8 cellular contexts compared by ENCODE assay signal in the genomic region with DNA sequence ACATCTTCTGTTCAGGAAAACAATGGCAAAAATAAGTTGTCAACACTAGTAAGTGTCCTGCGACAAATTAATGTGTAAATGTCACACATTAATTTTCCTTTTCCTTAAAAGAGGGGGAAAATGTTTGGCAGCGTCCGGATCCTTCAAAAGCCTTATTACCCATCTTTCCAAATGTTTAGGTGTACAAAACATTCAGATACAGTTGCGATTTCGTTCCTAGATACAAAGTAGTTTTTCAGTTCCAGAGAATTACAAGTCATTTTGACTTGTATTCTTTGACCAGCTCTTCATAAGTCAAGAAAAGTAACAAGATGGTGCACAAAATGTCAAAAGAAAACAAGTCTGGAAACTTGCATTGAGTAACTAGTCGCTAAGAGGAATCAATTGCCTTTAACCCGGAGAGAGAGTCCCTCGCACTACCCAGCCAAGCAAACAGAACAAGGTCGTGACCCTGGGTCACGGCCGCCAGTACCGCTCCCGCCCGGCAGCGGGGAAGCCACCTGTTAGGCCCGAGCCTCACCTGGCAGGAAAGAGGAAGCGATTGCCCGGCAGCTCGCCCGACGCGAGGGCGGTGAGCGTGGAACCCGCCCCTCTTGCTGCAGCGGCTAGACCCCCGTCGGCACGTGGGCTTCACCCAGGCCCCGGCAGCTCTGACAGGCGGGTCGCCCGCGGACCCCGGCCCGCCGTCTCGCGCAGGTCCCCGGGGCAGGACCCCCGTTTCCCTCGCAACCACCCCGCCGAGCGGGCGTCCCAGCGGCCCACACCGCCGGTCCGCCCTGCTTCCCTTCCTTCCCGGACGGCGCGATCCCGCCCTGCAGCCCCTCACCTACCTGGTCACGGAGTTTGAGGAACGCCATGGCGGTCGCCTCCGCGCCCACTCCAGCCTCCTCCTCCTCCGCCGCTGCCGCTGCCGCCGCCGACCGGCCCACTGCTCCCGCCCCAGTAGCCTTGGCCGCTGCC.
DNase-seq lines count a peak whose midpoint lies in the region; ATAC-seq and TF ChIP-seq lines count a peak whose summit lies in the region.

No MANE protein-coding gene starts in this region.

- ATAC-seq in HG03280 (IDR thresholded peaks at IDR 0.05; ENCODE audit: unreplicated experiment) (peak; percentile 75), left cardiac atrium (peak; percentile 10 to 29)

- no peaks in the 10 kb centered on the region for H3K36me3 ChIP-seq in rectal smooth muscle tissue (ENCODE audit: control insufficient read depth, insufficient read depth, low read length)

- H3K27me3 ChIP-seq in rectal smooth muscle tissue (ENCODE audit: control insufficient read depth, insufficient read depth, low read length): no peaks in the 10 kb centered on the region

- intact Hi-C loops in left cardiac atrium (cut with DNase I): loop anchor here in 1 of 2 donors (5.0 kb wide), 1 partner anchor 398 kb away; no protein-coding TSS in a partner anchor

- peak overlapping the region; percentile 82 for H3K4me3 ChIP-seq in rectal smooth muscle tissue (ENCODE audit: low read length)

- no peak overlapping the region for H3K27ac ChIP-seq in rectal smooth muscle tissue (ENCODE audit: low read depth, low read length)

- peak; percentile 13 for TF ChIP-seq POLR2A in GM19099 (IDR thresholded peaks at IDR 0.05; ENCODE audit: extremely low read depth, insufficient read length, low read depth)

- H3K9ac ChIP-seq in rectal smooth muscle tissue (ENCODE audit: low read length): peak overlapping the region; percentile 73

- no peaks in the 10 kb centered on the region for H3K4me1 ChIP-seq in rectal smooth muscle tissue (ENCODE audit: control insufficient read depth, insufficient read depth, low read length)

- DNase-seq in CD1c-positive myeloid dendritic cell (ENCODE audit: extremely low spot score): peak; percentile 40
- peak; percentile 46 for DNase-seq in RKO (ENCODE audit: low spot score)
- DNase-seq in activated gamma-delta T cell treated with anti-CD3 and anti-CD28 coated beads, Interleukin-2, amount 50 U/mL, for 16 hours (ENCODE audit: low read depth): peak; percentile 41
- peak; percentile 37 for DNase-seq in left cardiac atrium
- no peak for DNase-seq in foreskin melanocyte
